11 cellular contexts compared by ENCODE assay signal in genomic region chr2:38748391-38748790, GRCh38. TPM values are rescaled to one million over a fixed set of nuclear protein-coding genes. Genes with fewer than 3 reads are reported as not detected.
A peak's percentile ranks its signal among the peaks of the same experiment; 100 is the strongest.
DNase-seq lines count a peak whose midpoint lies in the region; ATAC-seq, FAIRE-seq and TF ChIP-seq lines count a peak whose summit lies in the region.
"Had no signal": no experiment of that assay in that cellular context is flagged by ENCODE, and none has a peak within 500 bp of the region (broad histone marks: within the 10 kb centered on the region; RNA-seq: fewer than 3 reads in every experiment).

No MANE protein-coding gene starts in this region.

- H3K36me3 ChIP-seq in DND-41 (ENCODE audit: insufficient read depth, low read length) (peaks cover 73% of the 10 kb centered on the region), mammary epithelial cell (ENCODE audit: insufficient read depth, low read length) (peaks cover 60% of the 10 kb centered on the region), esophagus squamous epithelium (peaks cover 25 to 64% (median 39%) of the 10 kb centered on the region in 3 donors)

- TF ChIP-seq POLR2A in NB4 (IDR thresholded peaks at IDR 0.05; ENCODE audit: extremely low read depth, insufficient read length): no peak
- TF ChIP-seq POLR2A in esophagus squamous epithelium (IDR thresholded peaks at IDR 0.05): no peak

- no peak for ATAC-seq in DND-41 (ENCODE audit: insufficient read depth, low read depth)
- ATAC-seq: left colon had no signal

- intact Hi-C loops in mammary epithelial cell (cut with micrococcal nuclease) (no loop called here), esophagus squamous epithelium (cut with DNase I) (no loop called here)

- CTCF ChIA-PET in mammary epithelial cell (lab: Charles Lee; ENCODE audit: low non-redundant PET): no interaction called here

- H3K79me2 ChIP-seq in DND-41 (ENCODE audit: insufficient read depth, low read length) (peaks cover 84% of the 10 kb centered on the region), mammary epithelial cell (ENCODE audit: insufficient read depth, low read length) (peaks cover 78% of the 10 kb centered on the region)

- 89% methylated on average over 9 of the region's 9 CpGs for WGBS in mammary epithelial cell (ENCODE audit: low coverage, missing lambda C conversion rate)
- 72 to 75% methylated on average over 9 of the region's 9 CpGs for WGBS in esophagus squamous epithelium, 2 donors

- H3K4me2 ChIP-seq in DND-41 (ENCODE audit: insufficient read depth, low read length) (peak overlapping the region; percentile 81), mammary epithelial cell (ENCODE audit: insufficient read depth, low read depth, low read length) (peak overlapping the region; percentile 90)

- H3K4me3 ChIP-seq in DND-41 (ENCODE audit: low read depth in 1 of 2, low read length in 2 of 2) (peak overlapping the region; percentile 5 to 64; a peak in 3 of 4 replicates), NB4 (ENCODE audit: low read depth, low read length) (peak overlapping the region; percentile 96), mammary epithelial cell (replicated peaks in 1 of 3; ENCODE audit: insufficient read depth in 1 of 3, low read depth in 2 of 3, low read length in 3 of 3) (no peak overlapping the region), esophagus squamous epithelium (no peak overlapping the region), foreskin fibroblast (ENCODE audit: low read depth in 1 of 2, low read length in 2 of 2) (no peak overlapping the region)

- H3K27ac ChIP-seq in DND-41 (ENCODE audit: low read length) (no peak overlapping the region; the same call in 1 of the 2 replicates), mammary epithelial cell (ENCODE audit: insufficient read depth, low read depth, low read length) (no peak overlapping the region), esophagus squamous epithelium (peak overlapping the region in 1 of 4 donors; percentile 30)

- no peak for TF ChIP-seq CTCF in DND-41 (IDR thresholded peaks at IDR 0.05; ENCODE audit: borderline replicate concordance, extremely low read depth, low read length, poor library complexity, severe bottlenecking)
- no peak for TF ChIP-seq CTCF in NB4 (IDR thresholded peaks at IDR 0.05; ENCODE audit: low read depth, low read length)
- TF ChIP-seq CTCF in mammary epithelial cell (conservative IDR thresholded peaks at IDR 0.05 in 1 of 2, IDR thresholded peaks at IDR 0.05 in 1 of 2; ENCODE audit: extremely low read depth in 1 of 2, insufficient read depth in 1 of 2, low read depth in 1 of 2, low read length in 2 of 2): no peak
- TF ChIP-seq CTCF in osteocyte (IDR thresholded peaks at IDR 0.05): no peak
- no peak for TF ChIP-seq CTCF in esophagus squamous epithelium (IDR thresholded peaks at IDR 0.05)
- no peak for TF ChIP-seq CTCF in foreskin fibroblast (IDR thresholded peaks at IDR 0.05; ENCODE audit: low read depth, low read length)

- no peak for FAIRE-seq in frontal cortex (lab: Jason Lieb, UNC)
- FAIRE-seq: G401.6 had no signal

- dilution Hi-C loops in mammary epithelial cell (cut with HindIII; ENCODE audit: low sequenced_read_pairs): no loop called here

- no peak overlapping the region for H2AFZ ChIP-seq in DND-41 (ENCODE audit: low read depth, low read length)
- H2AFZ ChIP-seq in mammary epithelial cell (ENCODE audit: low read depth, low read length): no peak overlapping the region

- H3K4me1 Mint-ChIP-seq in osteocyte (ENCODE audit: unreplicated experiment): peaks cover 33% of the 10 kb centered on the region

- no peaks in the 10 kb centered on the region for H3K27me3 Mint-ChIP-seq in osteocyte (ENCODE audit: unreplicated experiment)

- DNase-seq in DND-41: no peak
- no peak for DNase-seq in NB4 (ENCODE audit: low read depth)
- no peak for DNase-seq in mammary epithelial cell
- DNase-seq in osteocyte (ENCODE audit: extremely low spot score, unreplicated experiment): no peak
- no peak for DNase-seq in esophagus squamous epithelium (lab: John Stamatoyannopoulos, UW)
- no peak for DNase-seq in frontal cortex (ENCODE audit: low spot score in 2 of 2)
- no peak for DNase-seq in foreskin fibroblast
- DNase-seq: GOT3, left colon, NCI-H146 had no signal

- peak overlapping the region; percentile 76 for H3K9ac ChIP-seq in DND-41 (ENCODE audit: low read depth, low read length)
- no peak overlapping the region for H3K9ac ChIP-seq in mammary epithelial cell (ENCODE audit: insufficient read depth, low read length)

- in situ Hi-C loops in mammary epithelial cell (cut with MboI; ENCODE audit: low sequenced_read_pairs in 2 of 2): loop anchor here in 1 of 2 donors (10.0 kb wide), 1 partner anchor 434 kb away; no protein-coding TSS in a partner anchor

- H3K9me3 Mint-ChIP-seq in osteocyte (ENCODE audit: unreplicated experiment): no peaks in the 10 kb centered on the region

- BruUV-seq in mammary epithelial cell (replicated peaks; lab: Mats Ljungman, UMichigan): no TSS peak

- H3K9me3 ChIP-seq in DND-41 (ENCODE audit: insufficient read depth, low read length, severe bottlenecking) (no peaks in the 10 kb centered on the region), mammary epithelial cell (replicated peaks; ENCODE audit: insufficient read depth, low read length) (no peaks in the 10 kb centered on the region), esophagus squamous epithelium (no peaks in the 10 kb centered on the region)

- peak overlapping the region; percentile 38 for H3K27ac Mint-ChIP-seq in osteocyte (ENCODE audit: unreplicated experiment)

- H3K27me3 ChIP-seq in DND-41 (ENCODE audit: insufficient read depth, low read length, poor library complexity) (no peaks in the 10 kb centered on the region), mammary epithelial cell (ENCODE audit: insufficient read depth, low read length) (no peaks in the 10 kb centered on the region), esophagus squamous epithelium (no peaks in the 10 kb centered on the region)

- H4K20me1 ChIP-seq in DND-41 (ENCODE audit: insufficient read depth, low read length) (peaks cover 66% of the 10 kb centered on the region), mammary epithelial cell (ENCODE audit: insufficient read depth, low read length) (peaks cover 24% of the 10 kb centered on the region)

- H3K4me3 Mint-ChIP-seq in osteocyte (ENCODE audit: unreplicated experiment): no peak overlapping the region

- peaks cover 49% of the 10 kb centered on the region for H3K36me3 Mint-ChIP-seq in osteocyte (ENCODE audit: unreplicated experiment)

- H3K4me1 ChIP-seq in DND-41 (ENCODE audit: insufficient read depth, low read length): peaks cover 62% of the 10 kb centered on the region
- peaks cover 19% of the 10 kb centered on the region for H3K4me1 ChIP-seq in mammary epithelial cell (ENCODE audit: insufficient read depth, low read length)
- peaks cover 7 to 69% (median 38%) of the 10 kb centered on the region in 3 donors for H3K4me1 ChIP-seq in esophagus squamous epithelium

RNA-seq across cellular contexts. Expression of gene SRSF7, which starts 2.8 kb away (rescaled TPM):
- 100 to 1,000 TPM in 1 of 2 donors, 10 to 100 TPM in 1; 72.7 to 183 TPM for total RNA-seq in mammary epithelial cell
- polyA plus RNA-seq in mammary epithelial cell: 225 TPM
- polyA minus RNA-seq in mammary epithelial cell: 168 TPM
- total RNA-seq in osteocyte: 100 and 103 TPM in 2 replicates
- 100 to 1,000 TPM in 2 of 4 donors, 10 to 100 TPM in 2; 57.0 to 127 (median 103) TPM for total RNA-seq in esophagus squamous epithelium
- total RNA-seq in frontal cortex: 120 TPM

RNA-seq across cellular contexts. Expression of gene GEMIN6, which starts 29.6 kb away (rescaled TPM):
- total RNA-seq in mammary epithelial cell (10 to 100 TPM in 1 of 2 donors, 1 to 10 TPM in 1; 5.8 to 15.1 TPM), osteocyte (11.3 and 12.3 TPM in 2 replicates), esophagus squamous epithelium (1 to 10 TPM; 3.7 to 7.2 (median 4.9) TPM), frontal cortex (14.7 TPM)
- 11.0 TPM for polyA plus RNA-seq in mammary epithelial cell
- 3.0 TPM for polyA minus RNA-seq in mammary epithelial cell

Comparison
In these comparisons a context has a peak if more than half of its experiments do, and no peak if none do; other contexts are left out.
1. H3K4me3 ChIP-seq: peak in DND-41 (2 of 2) and NB4 (single experiment); none in mammary epithelial cell (0 of 3), esophagus squamous epithelium (0 of 4) and foreskin fibroblast (0 of 2).